ENCODE assay signal across 14 cellular contexts in genomic region chr2:157839822-157840221, GRCh38. TPM values are rescaled to one million over a fixed set of nuclear protein-coding genes. Genes with fewer than 3 reads are reported as not detected.
DNase-seq lines count a peak whose midpoint lies in the region; ATAC-seq, FAIRE-seq and TF ChIP-seq lines count a peak whose summit lies in the region.
"Had no signal": no experiment of that assay in that cellular context is flagged by ENCODE, and none has a peak within 500 bp of the region (broad histone marks: within the 10 kb centered on the region; RNA-seq: fewer than 3 reads in every experiment).

No MANE protein-coding gene starts in this region.

- no peaks in the 10 kb centered on the region for H3K36me3 ChIP-seq in A673 (ENCODE audit: insufficient read depth, low read length, poor library complexity, severe bottlenecking)
- H3K36me3 ChIP-seq in adipocyte (ENCODE audit: control insufficient read depth, insufficient read depth, low read length, severe bottlenecking): no peaks in the 10 kb centered on the region
- H3K36me3 ChIP-seq in mesodermal cell (ENCODE audit: control insufficient read depth, insufficient read depth, low read length): peaks cover 8% of the 10 kb centered on the region
- H3K36me3 ChIP-seq: stomach had no signal

- H3K9me3 Mint-ChIP-seq in activated naive CD4-positive, alpha-beta T cell treated with anti-CD3 and anti-CD28 coated beads, Interleukin-2, amount 50 U/mL, for 72 hours: no peaks in the 10 kb centered on the region
- H3K9me3 Mint-ChIP-seq: activated CD4-positive, alpha-beta memory T cell treated with anti-CD3 and anti-CD28 coated beads for 36 hours had no signal

- H3K27me3 ChIP-seq in A673 (replicated peaks; ENCODE audit: insufficient read depth, low read depth, low read length, poor library complexity): no peaks in the 10 kb centered on the region
- no peaks in the 10 kb centered on the region for H3K27me3 ChIP-seq in adipocyte (replicated peaks; ENCODE audit: control insufficient read depth, insufficient read depth, low read length)
- H3K27me3 ChIP-seq: stomach had no signal

- peaks cover 8 to 48% of the 10 kb centered on the region in 2 donors for H3K36me3 Mint-ChIP-seq in activated naive CD4-positive, alpha-beta T cell treated with anti-CD3 and anti-CD28 coated beads, Interleukin-2, amount 50 U/mL, for 72 hours

- POLR2A ChIA-PET in A673 (lab: Charles Lee; ENCODE audit: low non-redundant PET): no interaction called here

- H3K9me3 ChIP-seq in A673 (ENCODE audit: low read depth, low read length, poor library complexity, severe bottlenecking) (no peaks in the 10 kb centered on the region), adipocyte (ENCODE audit: control insufficient read depth, low read length) (no peaks in the 10 kb centered on the region), mesodermal cell (ENCODE audit: control insufficient read depth, low read length) (no peaks in the 10 kb centered on the region)
- H3K9me3 ChIP-seq: stomach had no signal

- BruUV-seq in A673 (replicated peaks; lab: Mats Ljungman, UMichigan): no TSS peak

- H3K4me3 ChIP-seq in A673 (ENCODE audit: low read depth, low read length, poor library complexity, severe bottlenecking) (no peak overlapping the region), adipocyte (ENCODE audit: low read length) (peak overlapping the region; percentile 75), mesodermal cell (ENCODE audit: extremely low read depth, insufficient read depth, low read length, poor library complexity, severe bottlenecking) (no peak overlapping the region)
- H3K4me3 ChIP-seq: stomach had no signal

- H3K27ac Mint-ChIP-seq in activated naive CD4-positive, alpha-beta T cell treated with anti-CD3 and anti-CD28 coated beads, Interleukin-2, amount 50 U/mL, for 72 hours: peak overlapping the region in 1 of 2 donors; percentile 57
- H3K27ac Mint-ChIP-seq: activated CD4-positive, alpha-beta memory T cell treated with anti-CD3 and anti-CD28 coated beads for 36 hours had no signal

- no peak for FAIRE-seq in urothelium cell line (lab: Jason Lieb, UNC)

- CTCF ChIA-PET in A673 (lab: Charles Lee): no interaction called here

- DNase-seq in A673 (ENCODE audit: low spot score): no peak
- DNase-seq in Daoy (ENCODE audit: low read depth): peak; percentile 25
- DNase-seq in adipocyte (ENCODE audit: low read depth): no peak
- DNase-seq in activated naive CD4-positive, alpha-beta T cell treated with anti-CD3 and anti-CD28 coated beads, Interleukin-2, amount 50 U/mL, for 72 hours (ENCODE audit: low spot score in 2 of 2): no peak
- DNase-seq in OCI-M2 (lab: John Stamatoyannopoulos, UW; ENCODE audit: unreplicated experiment): no peak
- DNase-seq in urothelium cell line (ENCODE audit: low spot score): no peak
- DNase-seq: activated CD4-positive, alpha-beta memory T cell treated with anti-CD3 and anti-CD28 coated beads for 36 hours; activated gamma-delta T cell treated with Interleukin-2 at 50 U/mL for 16 hours; KBM-7; T-helper 2 cell had no signal

- intact Hi-C loops in A673 (cut with micrococcal nuclease; ENCODE audit: unreplicated experiment): loop anchor here (2.0 kb wide), 1 partner anchor 55 kb away; no protein-coding TSS in a partner anchor

- no peak for TF ChIP-seq CTCF in A673 (conservative IDR thresholded peaks at IDR 0.05; ENCODE audit: low read depth, low read length)

- H3K9ac ChIP-seq in adipocyte (ENCODE audit: low read length): no peak overlapping the region

- peak overlapping the region; percentile 1 for H3K27ac ChIP-seq in A673 (ENCODE audit: low read depth, low read length, poor library complexity, severe bottlenecking)
- peak overlapping the region; percentile 93 for H3K27ac ChIP-seq in mesodermal cell (ENCODE audit: low read depth, low read length, severe bottlenecking)
- H3K27ac ChIP-seq: C4-2B had no signal

- H3K4me1 ChIP-seq in A673 (ENCODE audit: insufficient read depth, low read length, poor library complexity, severe bottlenecking): peaks cover 53% of the 10 kb centered on the region
- peaks cover 56% of the 10 kb centered on the region for H3K4me1 ChIP-seq in adipocyte (ENCODE audit: control insufficient read depth, insufficient read depth, low read length)
- H3K4me1 ChIP-seq in mesodermal cell (ENCODE audit: control insufficient read depth, insufficient read depth, low read length, poor library complexity, severe bottlenecking): peaks cover 32% of the 10 kb centered on the region

- 60% methylated on average over 2 of the region's 2 CpGs; no CpG with 5 or more reads in 1 of the 2 experiments for WGBS in mesodermal cell (ENCODE audit: insufficient coverage in 2 of 2), 2 experiments

- ATAC-seq in activated naive CD4-positive, alpha-beta T cell treated with anti-CD3 and anti-CD28 coated beads, Interleukin-2, amount 50 U/mL, for 72 hours: no peak
- no peak for ATAC-seq in GM21367 (IDR thresholded peaks at IDR 0.05; ENCODE audit: unreplicated experiment)

RNA-seq across cellular contexts. Expression of gene ACVR1, which starts 36.3 kb away (rescaled TPM):
- 17.1 and 18.3 TPM in 2 replicates for total RNA-seq in A673 (2021)
- total RNA-seq in Daoy (2014; rRNA removed; shearing (Covaris generic)): 7.2 and 11.3 TPM in 2 replicates
- 34.3 TPM for polyA plus RNA-seq in mesodermal cell (2013, experiment 1 of 2)
- 35.2 TPM for polyA plus RNA-seq in mesodermal cell (2013, experiment 2 of 2)
- total RNA-seq in activated naive CD4-positive, alpha-beta T cell treated with anti-CD3 and anti-CD28 coated beads, Interleukin-2, amount 50 U/mL, for 72 hours: 10 to 100 TPM; 16.0 to 27.0 TPM
